ENCODE assay signal across 10 cellular contexts in the genomic region with DNA sequence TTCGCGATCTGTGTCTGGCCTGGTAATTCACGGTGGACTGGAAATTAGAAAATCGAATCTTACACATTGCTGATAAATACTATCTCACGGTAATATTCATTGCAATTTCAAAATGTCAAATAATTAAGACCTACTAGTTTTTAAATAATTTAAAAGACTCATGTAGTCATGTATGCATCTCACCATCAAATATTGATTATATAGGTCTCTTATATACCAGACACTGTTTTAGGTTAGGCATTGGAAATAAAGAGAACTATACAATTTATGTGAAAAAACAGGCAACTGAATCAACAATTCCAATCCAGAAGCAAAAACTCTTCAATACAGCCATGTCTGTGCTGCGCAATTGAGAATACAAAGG. TPM values are rescaled to one million over a fixed set of nuclear protein-coding genes. Genes with fewer than 3 reads are reported as not detected.
A peak's percentile ranks its signal among the peaks of the same experiment; 100 is the strongest.
DNase-seq lines count a peak whose midpoint lies in the region; ATAC-seq, FAIRE-seq and TF ChIP-seq lines count a peak whose summit lies in the region.
"Had no signal": no experiment of that assay in that cellular context is flagged by ENCODE, and none has a peak within 500 bp of the region (broad histone marks: within the 10 kb centered on the region; RNA-seq: fewer than 3 reads in every experiment).

No MANE protein-coding gene starts in this region.

- CTCF ChIA-PET in activated CD4-positive, alpha-beta T cell treated with anti-CD3 and anti-CD28 coated beads for 36 hours (lab: Charles Lee): interaction anchor here (0.6 to 3.0 kb wide), 10 partner anchors 21 to 1134 kb away, joined by 3 to 19 read pairs (median 9); no protein-coding TSS in a partner anchor
- CTCF ChIA-PET in A673 (lab: Charles Lee): interaction anchor here (0.8 to 1.2 kb wide), 4 partner anchors 91 to 199 kb away, joined by 4 to 15 read pairs (median 6); no protein-coding TSS in a partner anchor

- H3K9me3 Mint-ChIP-seq in activated CD4-positive, alpha-beta T cell treated with anti-CD3 and anti-CD28 coated beads for 36 hours (ENCODE audit: low read depth): no peaks in the 10 kb centered on the region

- POLR2A ChIA-PET in activated CD4-positive, alpha-beta T cell treated with anti-CD3 and anti-CD28 coated beads for 36 hours (lab: Charles Lee): no interaction called here
- POLR2A ChIA-PET in A673 (lab: Charles Lee; ENCODE audit: low non-redundant PET): no interaction called here

- H3K36me3 ChIP-seq in iPS-20b (ENCODE audit: insufficient read depth, low read depth, low read length): no peaks in the 10 kb centered on the region
- H3K36me3 ChIP-seq in small intestine (ENCODE audit: control insufficient read depth in 2 of 2, insufficient read depth in 2 of 2, low read length in 2 of 2): no peaks in the 10 kb centered on the region
- H3K36me3 ChIP-seq in A673 (ENCODE audit: insufficient read depth, low read length, poor library complexity, severe bottlenecking): no peaks in the 10 kb centered on the region

- H3K4me1 ChIP-seq in iPS-20b (ENCODE audit: insufficient read depth, low read length) (peaks cover 15% of the 10 kb centered on the region), small intestine (ENCODE audit: control insufficient read depth in 2 of 2, insufficient read depth in 1 of 2, low read depth in 1 of 2, low read length in 1 of 2) (peaks cover 0 to 4% of the 10 kb centered on the region in 2 donors), A673 (ENCODE audit: insufficient read depth, low read length, poor library complexity, severe bottlenecking) (peaks cover 4% of the 10 kb centered on the region)

- H3K9me3 ChIP-seq in iPS-20b (ENCODE audit: insufficient read depth, low read depth, low read length) (no peaks in the 10 kb centered on the region), small intestine (ENCODE audit: control insufficient read depth, low read depth) (no peaks in the 10 kb centered on the region), A673 (ENCODE audit: low read depth, low read length, poor library complexity, severe bottlenecking) (no peaks in the 10 kb centered on the region)

- H3K4me3 ChIP-seq in iPS-20b (ENCODE audit: low read length) (peak overlapping the region; percentile 81; the same call in 1 of the 2 replicates), small intestine (ENCODE audit: low read depth in 1 of 2, low read length in 2 of 2) (no peak overlapping the region), foreskin fibroblast (ENCODE audit: low read depth in 1 of 2, low read length in 2 of 2) (no peak overlapping the region), A673 (ENCODE audit: low read depth, low read length, poor library complexity, severe bottlenecking) (no peak overlapping the region)

- no peaks in the 10 kb centered on the region for H3K36me3 Mint-ChIP-seq in activated CD4-positive, alpha-beta T cell treated with anti-CD3 and anti-CD28 coated beads for 36 hours (ENCODE audit: low read depth)

- peaks cover 21% of the 10 kb centered on the region; the same call in 1 of the 2 replicates for H3K27me3 ChIP-seq in iPS-20b (ENCODE audit: insufficient read depth, low read length)
- H3K27me3 ChIP-seq in small intestine (ENCODE audit: control insufficient read depth in 2 of 2, insufficient read depth in 2 of 2, low read length in 2 of 2): no peaks in the 10 kb centered on the region
- peaks cover 24% of the 10 kb centered on the region for H3K27me3 ChIP-seq in A673 (replicated peaks; ENCODE audit: insufficient read depth, low read depth, low read length, poor library complexity)

- no TSS peak for BruUV-seq in A673 (replicated peaks; lab: Mats Ljungman, UMichigan)

- FAIRE-seq in TTC549 (lab: Jason Lieb, UNC) (peak; percentile 17), small intestine (lab: Jason Lieb, UNC) (peak; percentile 81)

- no peak overlapping the region for H3K9ac ChIP-seq in iPS-20b (ENCODE audit: low read depth, low read length)

- no peak for DNase-seq in activated CD4-positive, alpha-beta T cell treated with anti-CD3 and anti-CD28 coated beads for 36 hours
- no peak for DNase-seq in activated CD4-positive, alpha-beta T cell treated with anti-CD3 and anti-CD28 coated beads for 48 hours
- DNase-seq in small intestine (no peak), foreskin fibroblast (no peak), A673 (ENCODE audit: low spot score) (no peak)

- H3K4me1 Mint-ChIP-seq in activated CD4-positive, alpha-beta T cell treated with anti-CD3 and anti-CD28 coated beads for 36 hours: peaks cover 10% of the 10 kb centered on the region

- peak overlapping the region; percentile 67 for H3K4me3 Mint-ChIP-seq in activated CD4-positive, alpha-beta T cell treated with anti-CD3 and anti-CD28 coated beads for 36 hours

- no peak overlapping the region for H3K27ac Mint-ChIP-seq in activated CD4-positive, alpha-beta T cell treated with anti-CD3 and anti-CD28 coated beads for 36 hours

- ATAC-seq in activated CD4-positive, alpha-beta T cell treated with anti-CD3 and anti-CD28 coated beads for 36 hours: no peak
- no peak for ATAC-seq in HG03108 (IDR thresholded peaks at IDR 0.05; ENCODE audit: unreplicated experiment)

- no peak overlapping the region for H3K27ac ChIP-seq in iPS-20b (ENCODE audit: low read length)
- no peak overlapping the region for H3K27ac ChIP-seq in small intestine (ENCODE audit: low read depth in 1 of 2, low read length in 1 of 2)
- no peak overlapping the region for H3K27ac ChIP-seq in A673 (ENCODE audit: low read depth, low read length, poor library complexity, severe bottlenecking)

- H3K27me3 Mint-ChIP-seq in activated CD4-positive, alpha-beta T cell treated with anti-CD3 and anti-CD28 coated beads for 36 hours: no peaks in the 10 kb centered on the region

- WGBS in small intestine, 3 donors: 17 to 18% (median 17%) methylated on average over 6 of the region's 6 CpGs

- intact Hi-C loops in activated CD4-positive, alpha-beta T cell treated with anti-CD3 and anti-CD28 coated beads for 36 hours (cut with DNase I, micrococcal nuclease): loop anchor here (1.0 kb wide), 6 partner anchors 73 to 214 kb away; partner anchors contain the start of genes ADPRM (in 1 of the 2) and SCO1 (in 1 of the 2)
- intact Hi-C loops in A673 (cut with micrococcal nuclease; ENCODE audit: unreplicated experiment): loop anchor here (1.0 to 2.0 kb wide), 3 partner anchors 91 to 199 kb away; no protein-coding TSS in a partner anchor

- TF ChIP-seq CTCF in foreskin fibroblast (IDR thresholded peaks at IDR 0.05; ENCODE audit: low read depth, low read length): no peak
- no peak for TF ChIP-seq CTCF in A673 (conservative IDR thresholded peaks at IDR 0.05; ENCODE audit: low read depth, low read length)

RNA-seq across cellular contexts. Expression of gene PIRT, which starts 7.5 kb away (rescaled TPM):
- not detected for total RNA-seq in activated CD4-positive, alpha-beta T cell treated with anti-CD3 and anti-CD28 coated beads for 36 hours
- 10 to 100 TPM in 1 of 3 donors, not detected in 2; 10.8 TPM for polyA plus RNA-seq in small intestine
- total RNA-seq in A673 (2021): not detected in 2 replicates
- total RNA-seq: cardiac septum had no signal

RNA-seq across cellular contexts. Expression of gene TMEM238L, which starts 41.5 kb away (rescaled TPM):
- not detected for total RNA-seq in activated CD4-positive, alpha-beta T cell treated with anti-CD3 and anti-CD28 coated beads for 36 hours
- polyA plus RNA-seq in small intestine: 10 to 100 TPM; 20.0 to 26.8 (median 21.2) TPM
- total RNA-seq in A673 (2021): not detected in 2 replicates
- total RNA-seq: cardiac septum, omental fat pad had no signal
